ENCODE assay signal across 2 cellular contexts in genomic region chr16:74748042-74748709, GRCh38.
TF ChIP-seq lines count a peak whose summit lies in the region.

No MANE protein-coding gene starts in this region.

TF ChIP-seq in HEK293, 187 proteins besides CTCF, POLR2A, EP300 and RAD21:
- TF ChIP-seq ZNF341 (tag by site-specific recombination; IDR thresholded peaks at IDR 0.05; ENCODE audit: low read depth) = peak; percentile 49
- no peak for TF ChIP-seq ZNF175 (tag by site-specific recombination; IDR thresholded peaks at IDR 0.05)

TF ChIP-seq in H1, 55 proteins besides CTCF, POLR2A, EP300 and RAD21:
- no peak for TF ChIP-seq FOSL1 (IDR thresholded peaks at IDR 0.05; ENCODE audit: insufficient read depth, low read depth, low read length)
